In genomic region chr12:74619886-74620285, GRCh38 we compare ENCODE assay signal across 23 cellular contexts.
DNase-seq lines count a peak whose midpoint lies in the region; ATAC-seq and TF ChIP-seq lines count a peak whose summit lies in the region.
"Had no signal": no experiment of that assay in that cellular context is flagged by ENCODE, and none has a peak within 500 bp of the region (broad histone marks: within the 10 kb centered on the region; RNA-seq: fewer than 3 reads in every experiment).

No MANE protein-coding gene starts in this region.

- no peak overlapping the region for H3K27ac Mint-ChIP-seq in Caco-2 (ENCODE audit: unreplicated experiment)
- H3K27ac Mint-ChIP-seq: GM23338; H9; T-helper 1 cell treated with Interleukin-12 subunit alpha and Interleukin-12 subunit beta and Interleukin-4 antibody, amounts not matched to agents 30 μg/mL and 1 μg/mL, for 36 hours had no signal

- DNase-seq in Caco-2 = peak; percentile 16 to 32
- peak; percentile 7 for DNase-seq in ELR (ENCODE audit: low read depth)
- peak; percentile 6 for DNase-seq in amniotic epithelial cell (ENCODE audit: low read depth)
- no peak for DNase-seq in left lung
- DNase-seq: CD8-positive, alpha-beta memory T cell; H9; KBM-7; NCI-H1092; NCI-H1436; NCI-H1930; NCI-H2107; NCI-H446; NCI-H524 treated with DMSO at 0.1 percent for 48 hours; SIG-M5; SK-N-SH; SW 1271 had no signal

- no peak overlapping the region for H3K4me3 ChIP-seq in Caco-2 (ENCODE audit: low read depth, low read length)
- no peak overlapping the region for H3K4me3 ChIP-seq in left lung
- H3K4me3 ChIP-seq: GM23338 had no signal

- H3K36me3 ChIP-seq in Caco-2 (ENCODE audit: control insufficient read depth, insufficient read depth, low read length) (no peaks in the 10 kb centered on the region), left lung (no peaks in the 10 kb centered on the region)

- H3K27me3 Mint-ChIP-seq in Caco-2 (ENCODE audit: insufficient read depth, unreplicated experiment) = no peaks in the 10 kb centered on the region

- CTCF ChIA-PET in Caco-2 (lab: Charles Lee) = no interaction called here

- no peaks in the 10 kb centered on the region for H3K9me3 Mint-ChIP-seq in Caco-2 (ENCODE audit: unreplicated experiment)
- H3K9me3 Mint-ChIP-seq: CD8-positive, alpha-beta memory T cell; GM23338; H9; T-helper 1 cell treated with Interleukin-12 subunit alpha and Interleukin-12 subunit beta and Interleukin-4 antibody, amounts not matched to agents 30 μg/mL and 1 μg/mL, for 36 hours had no signal

- no peak overlapping the region for H3K27ac ChIP-seq in left lung
- H3K27ac ChIP-seq: C4-2B had no signal

- intact Hi-C loops in Caco-2 (cut with micrococcal nuclease; ENCODE audit: unreplicated experiment) = no loop called here
- intact Hi-C loops in left lung (cut with DNase I) = no loop called here

- POLR2A ChIA-PET in Caco-2 (lab: Charles Lee) = no interaction called here

- no peaks in the 10 kb centered on the region for H3K4me1 Mint-ChIP-seq in Caco-2 (ENCODE audit: low read depth, unreplicated experiment)
- H3K4me1 Mint-ChIP-seq: CD8-positive, alpha-beta memory T cell; GM23338; H9 had no signal

- H3K9me3 ChIP-seq in Caco-2 (no peaks in the 10 kb centered on the region), left lung (no peaks in the 10 kb centered on the region)
- H3K9me3 ChIP-seq: SK-N-SH had no signal

- ATAC-seq in left lung (peak; percentile 50), HG02571 (IDR thresholded peaks at IDR 0.05; ENCODE audit: unreplicated experiment) (no peak), GM18517 (IDR thresholded peaks at IDR 0.05; ENCODE audit: unreplicated experiment) (no peak), HG02884 (IDR thresholded peaks at IDR 0.05; ENCODE audit: unreplicated experiment) (no peak)
- ATAC-seq: GM23338, Panc1 had no signal

- H3K4me1 ChIP-seq in Caco-2 (peaks cover 7% of the 10 kb centered on the region), left lung (no peaks in the 10 kb centered on the region)

- no TSS peak for BruUV-seq in Caco-2 (replicated peaks; lab: Mats Ljungman, UMichigan)

- no peak overlapping the region for H3K4me3 Mint-ChIP-seq in Caco-2 (ENCODE audit: unreplicated experiment)
- H3K4me3 Mint-ChIP-seq: CD8-positive, alpha-beta memory T cell; GM23338; H9; T-helper 1 cell treated with Interleukin-12 subunit alpha and Interleukin-12 subunit beta and Interleukin-4 antibody, amounts not matched to agents 30 μg/mL and 1 μg/mL, for 36 hours had no signal

- H3K27me3 ChIP-seq in Caco-2 (replicated peaks; ENCODE audit: control insufficient read depth, insufficient read depth, low read length) (no peaks in the 10 kb centered on the region), left lung (no peaks in the 10 kb centered on the region)

- TF ChIP-seq CTCF in Caco-2 (IDR thresholded peaks at IDR 0.05; ENCODE audit: insufficient read depth in 1 of 2, low read depth in 1 of 2, low read length in 1 of 2, severe bottlenecking in 1 of 2, unreplicated experiment in 1 of 2) (no peak), left lung (IDR thresholded peaks at IDR 0.05) (no peak)

- no peaks in the 10 kb centered on the region for H3K36me3 Mint-ChIP-seq in Caco-2 (ENCODE audit: insufficient read depth, unreplicated experiment)
- H3K36me3 Mint-ChIP-seq: CD8-positive, alpha-beta memory T cell had no signal

Comparison
In these comparisons a context has a peak if more than half of its experiments do, and no peak if none do; other contexts are left out.
1. DNase-seq: peak in Caco-2 (2 of 2), ELR (single experiment) and amniotic epithelial cell (single experiment); none in left lung (0 of 2).